Comparison of ENCODE assay signal across 11 cellular contexts in the genomic region with DNA sequence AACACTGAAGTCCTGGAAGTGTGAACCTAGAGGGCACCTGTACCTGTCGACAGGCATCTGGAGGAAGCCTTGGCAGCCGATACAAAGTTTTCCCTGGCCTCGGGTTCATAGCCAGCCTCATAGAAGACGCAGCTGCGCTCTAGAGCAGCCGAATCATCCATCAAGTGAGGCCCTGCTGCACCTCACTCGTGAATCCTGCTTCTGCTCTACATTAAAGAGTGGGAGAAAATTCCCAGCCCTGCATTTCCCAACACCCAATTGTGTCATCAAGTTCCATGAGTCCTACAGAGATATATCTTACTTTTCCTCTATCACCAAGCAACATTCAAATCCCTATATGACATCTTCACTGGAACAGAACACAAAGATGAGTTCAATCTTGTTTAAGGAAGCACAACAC.
DNase-seq lines count a peak whose midpoint lies in the region; ATAC-seq and TF ChIP-seq lines count a peak whose summit lies in the region.
"Had no signal": no experiment of that assay in that cellular context is flagged by ENCODE, and none has a peak within 500 bp of the region (broad histone marks: within the 10 kb centered on the region; RNA-seq: fewer than 3 reads in every experiment).

No MANE protein-coding gene starts in this region.

- DNase-seq in T-helper 2 cell treated with Interferon-gamma antibody and Interleukin-4, amounts not matched to agents 5 μg/mL and 100 μg/mL, for 36 hours (ENCODE audit: low spot score): no peak
- DNase-seq in T-helper 2 cell: no peak
- no peak for DNase-seq in activated naive CD4-positive, alpha-beta T cell treated with anti-CD3 and anti-CD28 coated beads, Interleukin-2, amount 50 U/mL, for 72 hours (ENCODE audit: low spot score in 2 of 2)
- DNase-seq in fibroblast of pulmonary artery (ENCODE audit: low read depth): peak; percentile 75
- DNase-seq in stimulated activated effector memory CD8-positive, alpha-beta T cell treated with anti-CD3 and anti-CD28 coated beads, Interleukin-12 subunit alpha, Interleukin-12 subunit beta, amount 100 ng/mL, for 72 hours (ENCODE audit: low spot score in 2 of 2): no peak
- no peak for DNase-seq in foreskin keratinocyte
- DNase-seq in medulla oblongata (ENCODE audit: extremely low spot score): no peak
- no peak for DNase-seq in NCI-H1048 (lab: John Stamatoyannopoulos, UW)
- DNase-seq: 8988T, NCI-H446 had no signal

- H3K27me3 ChIP-seq in foreskin keratinocyte: no peaks in the 10 kb centered on the region
- H3K27me3 ChIP-seq: cardiac muscle cell had no signal

- no peak overlapping the region for H3K4me3 ChIP-seq in fibroblast of pulmonary artery (replicated peaks; ENCODE audit: low read depth, low read length)
- H3K4me3 ChIP-seq: cardiac muscle cell had no signal

- H3K4me1 ChIP-seq in foreskin keratinocyte: peaks cover 9% of the 10 kb centered on the region

- no peaks in the 10 kb centered on the region for H3K36me3 Mint-ChIP-seq in T-helper 2 cell treated with Interferon-gamma antibody and Interleukin-4, amounts not matched to agents 5 μg/mL and 100 μg/mL, for 36 hours (ENCODE audit: low read depth)
- no peaks in the 10 kb centered on the region for H3K36me3 Mint-ChIP-seq in activated naive CD4-positive, alpha-beta T cell treated with anti-CD3 and anti-CD28 coated beads, Interleukin-2, amount 50 U/mL, for 72 hours
- H3K36me3 Mint-ChIP-seq in stimulated activated effector memory CD8-positive, alpha-beta T cell treated with anti-CD3 and anti-CD28 coated beads, Interleukin-12 subunit alpha, Interleukin-12 subunit beta, amount 100 ng/mL, for 72 hours: no peaks in the 10 kb centered on the region

- no peaks in the 10 kb centered on the region for H3K27me3 Mint-ChIP-seq in T-helper 2 cell treated with Interferon-gamma antibody and Interleukin-4, amounts not matched to agents 5 μg/mL and 100 μg/mL, for 36 hours (ENCODE audit: low read depth)

- no peaks in the 10 kb centered on the region for H3K9me3 Mint-ChIP-seq in T-helper 2 cell treated with Interferon-gamma antibody and Interleukin-4, amounts not matched to agents 5 μg/mL and 100 μg/mL, for 36 hours
- no peaks in the 10 kb centered on the region for H3K9me3 Mint-ChIP-seq in activated naive CD4-positive, alpha-beta T cell treated with anti-CD3 and anti-CD28 coated beads, Interleukin-2, amount 50 U/mL, for 72 hours
- H3K9me3 Mint-ChIP-seq in stimulated activated effector memory CD8-positive, alpha-beta T cell treated with anti-CD3 and anti-CD28 coated beads, Interleukin-12 subunit alpha, Interleukin-12 subunit beta, amount 100 ng/mL, for 72 hours: no peaks in the 10 kb centered on the region

- H3K4me3 Mint-ChIP-seq in T-helper 2 cell treated with Interferon-gamma antibody and Interleukin-4, amounts not matched to agents 5 μg/mL and 100 μg/mL, for 36 hours: no peak overlapping the region
- H3K4me3 Mint-ChIP-seq in stimulated activated effector memory CD8-positive, alpha-beta T cell treated with anti-CD3 and anti-CD28 coated beads, Interleukin-12 subunit alpha, Interleukin-12 subunit beta, amount 100 ng/mL, for 72 hours: peak overlapping the region; percentile 36

- peak overlapping the region; percentile 10 for H3K27ac Mint-ChIP-seq in T-helper 2 cell treated with Interferon-gamma antibody and Interleukin-4, amounts not matched to agents 5 μg/mL and 100 μg/mL, for 36 hours
- H3K27ac Mint-ChIP-seq in activated naive CD4-positive, alpha-beta T cell treated with anti-CD3 and anti-CD28 coated beads, Interleukin-2, amount 50 U/mL, for 72 hours: peak overlapping the region; percentile 83 to 96
- peak overlapping the region; percentile 68 for H3K27ac Mint-ChIP-seq in stimulated activated effector memory CD8-positive, alpha-beta T cell treated with anti-CD3 and anti-CD28 coated beads, Interleukin-12 subunit alpha, Interleukin-12 subunit beta, amount 100 ng/mL, for 72 hours

- no peak overlapping the region for H3K27ac ChIP-seq in foreskin keratinocyte
- H3K27ac ChIP-seq: cardiac muscle cell had no signal

- H3K4me1 Mint-ChIP-seq in T-helper 2 cell treated with Interferon-gamma antibody and Interleukin-4, amounts not matched to agents 5 μg/mL and 100 μg/mL, for 36 hours (ENCODE audit: low read depth): peaks cover 21% of the 10 kb centered on the region
- peaks cover 22% of the 10 kb centered on the region for H3K4me1 Mint-ChIP-seq in stimulated activated effector memory CD8-positive, alpha-beta T cell treated with anti-CD3 and anti-CD28 coated beads, Interleukin-12 subunit alpha, Interleukin-12 subunit beta, amount 100 ng/mL, for 72 hours

- ATAC-seq in activated naive CD4-positive, alpha-beta T cell treated with anti-CD3 and anti-CD28 coated beads, Interleukin-2, amount 50 U/mL, for 72 hours: no peak
- no peak for ATAC-seq in stimulated activated effector memory CD8-positive, alpha-beta T cell treated with anti-CD3 and anti-CD28 coated beads, Interleukin-12 subunit alpha, Interleukin-12 subunit beta, amount 100 ng/mL, for 72 hours
- ATAC-seq in foreskin keratinocyte: no peak

- TF ChIP-seq CTCF in fibroblast of pulmonary artery (IDR thresholded peaks at IDR 0.05; ENCODE audit: low read length, missing control alignments) (no peak), foreskin keratinocyte (conservative IDR thresholded peaks at IDR 0.05) (no peak)

Comparison
In these comparisons a context has a peak if more than half of its experiments do, and no peak if none do; other contexts are left out.
1. H3K27ac Mint-ChIP-seq: peak in every context shown above with its lines; median percentile 90 in activated naive CD4-positive, alpha-beta T cell treated with anti-CD3 and anti-CD28 coated beads, Interleukin-2, amount 50 U/mL, for 72 hours; 68 in stimulated activated effector memory CD8-positive, alpha-beta T cell treated with anti-CD3 and anti-CD28 coated beads, Interleukin-12 subunit alpha, Interleukin-12 subunit beta, amount 100 ng/mL, for 72 hours; 10 in T-helper 2 cell treated with Interferon-gamma antibody and Interleukin-4, amounts not matched to agents 5 μg/mL and 100 μg/mL, for 36 hours.